Comparison of ENCODE assay signal across 11 cellular contexts in genomic region chr7:46912692-46913091, GRCh38.
"Had no signal": no experiment of that assay in that cellular context is flagged by ENCODE, and none has a peak within 500 bp of the region (broad histone marks: within the 10 kb centered on the region; RNA-seq: fewer than 3 reads in every experiment).

No MANE protein-coding gene starts in this region.

- H3K9me3 ChIP-seq: HAP-1 had no signal

- H3K9me3 Mint-ChIP-seq: HFFc6 had no signal

- DNase-seq: GM23248, GOT3, H7, H9, HCEC 1CT, HFFc6 had no signal

- H3K36me3 ChIP-seq: HAP-1 had no signal

- ATAC-seq: GM23338, HCT116 had no signal

- H3K4me1 ChIP-seq: HAP-1 had no signal

- H3K9ac ChIP-seq: GM23248 had no signal

- H3K4me2 ChIP-seq: GM23338 had no signal

- H3K4me1 Mint-ChIP-seq: GM23338 had no signal

- H3K27ac Mint-ChIP-seq: GM23338, H9, HFFc6 had no signal

- H2AFZ ChIP-seq: GM23248, GM23338 had no signal

- FAIRE-seq: H1, H54 had no signal

- H3K27ac ChIP-seq: GM23248 had no signal

- H3K4me3 ChIP-seq: GM23248, GM23338, HAP-1 had no signal

- H3K4me3 Mint-ChIP-seq: GM23338, H9, HFFc6 had no signal
